ENCODE assay signal across 2 cellular contexts in the genomic region with DNA sequence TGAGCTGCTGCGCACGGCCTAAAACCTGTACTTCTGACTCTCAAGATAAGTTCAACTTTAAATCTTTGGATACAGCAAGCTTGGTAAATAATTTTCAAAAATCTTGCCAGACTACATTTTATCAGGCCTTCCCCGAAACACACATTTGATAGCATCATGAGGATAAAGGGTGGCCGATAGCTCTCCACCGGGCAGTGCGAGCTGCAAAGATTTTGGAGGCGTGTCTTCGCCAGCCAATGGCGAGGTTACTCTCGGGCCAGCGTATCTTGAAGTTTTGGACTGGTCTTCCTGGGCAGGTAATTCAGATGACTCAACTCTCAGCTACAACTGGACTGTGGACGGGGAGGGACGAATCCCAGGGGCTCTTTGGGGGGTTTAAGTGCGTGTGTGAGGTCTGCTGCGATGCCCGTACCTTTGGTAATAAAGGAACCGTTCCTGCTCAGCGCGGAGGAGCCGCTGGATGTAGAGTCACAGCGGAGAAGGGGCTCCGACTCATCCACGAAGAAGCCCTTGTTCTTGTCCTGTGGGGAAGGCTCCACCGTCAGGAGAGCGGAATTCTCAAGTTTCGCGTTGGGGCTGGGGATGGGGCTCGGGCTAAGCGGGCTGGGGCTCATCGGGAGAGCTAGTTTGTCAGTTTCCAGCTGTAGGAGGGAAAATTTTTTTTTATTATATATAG.
TF ChIP-seq lines count a peak whose summit lies in the region.

No MANE protein-coding gene starts in this region.

TF ChIP-seq in GM23338, 12 proteins besides CTCF, POLR2A, EP300 and RAD21 (continues in another document):
- TF ChIP-seq CREB1 (CRISPR knock-in tag; IDR thresholded peaks at IDR 0.05; ENCODE audit: low read depth): no peak
- no peak for TF ChIP-seq ZNF114 (CRISPR knock-in tag; IDR thresholded peaks at IDR 0.05)
- TF ChIP-seq, protein P1, sequence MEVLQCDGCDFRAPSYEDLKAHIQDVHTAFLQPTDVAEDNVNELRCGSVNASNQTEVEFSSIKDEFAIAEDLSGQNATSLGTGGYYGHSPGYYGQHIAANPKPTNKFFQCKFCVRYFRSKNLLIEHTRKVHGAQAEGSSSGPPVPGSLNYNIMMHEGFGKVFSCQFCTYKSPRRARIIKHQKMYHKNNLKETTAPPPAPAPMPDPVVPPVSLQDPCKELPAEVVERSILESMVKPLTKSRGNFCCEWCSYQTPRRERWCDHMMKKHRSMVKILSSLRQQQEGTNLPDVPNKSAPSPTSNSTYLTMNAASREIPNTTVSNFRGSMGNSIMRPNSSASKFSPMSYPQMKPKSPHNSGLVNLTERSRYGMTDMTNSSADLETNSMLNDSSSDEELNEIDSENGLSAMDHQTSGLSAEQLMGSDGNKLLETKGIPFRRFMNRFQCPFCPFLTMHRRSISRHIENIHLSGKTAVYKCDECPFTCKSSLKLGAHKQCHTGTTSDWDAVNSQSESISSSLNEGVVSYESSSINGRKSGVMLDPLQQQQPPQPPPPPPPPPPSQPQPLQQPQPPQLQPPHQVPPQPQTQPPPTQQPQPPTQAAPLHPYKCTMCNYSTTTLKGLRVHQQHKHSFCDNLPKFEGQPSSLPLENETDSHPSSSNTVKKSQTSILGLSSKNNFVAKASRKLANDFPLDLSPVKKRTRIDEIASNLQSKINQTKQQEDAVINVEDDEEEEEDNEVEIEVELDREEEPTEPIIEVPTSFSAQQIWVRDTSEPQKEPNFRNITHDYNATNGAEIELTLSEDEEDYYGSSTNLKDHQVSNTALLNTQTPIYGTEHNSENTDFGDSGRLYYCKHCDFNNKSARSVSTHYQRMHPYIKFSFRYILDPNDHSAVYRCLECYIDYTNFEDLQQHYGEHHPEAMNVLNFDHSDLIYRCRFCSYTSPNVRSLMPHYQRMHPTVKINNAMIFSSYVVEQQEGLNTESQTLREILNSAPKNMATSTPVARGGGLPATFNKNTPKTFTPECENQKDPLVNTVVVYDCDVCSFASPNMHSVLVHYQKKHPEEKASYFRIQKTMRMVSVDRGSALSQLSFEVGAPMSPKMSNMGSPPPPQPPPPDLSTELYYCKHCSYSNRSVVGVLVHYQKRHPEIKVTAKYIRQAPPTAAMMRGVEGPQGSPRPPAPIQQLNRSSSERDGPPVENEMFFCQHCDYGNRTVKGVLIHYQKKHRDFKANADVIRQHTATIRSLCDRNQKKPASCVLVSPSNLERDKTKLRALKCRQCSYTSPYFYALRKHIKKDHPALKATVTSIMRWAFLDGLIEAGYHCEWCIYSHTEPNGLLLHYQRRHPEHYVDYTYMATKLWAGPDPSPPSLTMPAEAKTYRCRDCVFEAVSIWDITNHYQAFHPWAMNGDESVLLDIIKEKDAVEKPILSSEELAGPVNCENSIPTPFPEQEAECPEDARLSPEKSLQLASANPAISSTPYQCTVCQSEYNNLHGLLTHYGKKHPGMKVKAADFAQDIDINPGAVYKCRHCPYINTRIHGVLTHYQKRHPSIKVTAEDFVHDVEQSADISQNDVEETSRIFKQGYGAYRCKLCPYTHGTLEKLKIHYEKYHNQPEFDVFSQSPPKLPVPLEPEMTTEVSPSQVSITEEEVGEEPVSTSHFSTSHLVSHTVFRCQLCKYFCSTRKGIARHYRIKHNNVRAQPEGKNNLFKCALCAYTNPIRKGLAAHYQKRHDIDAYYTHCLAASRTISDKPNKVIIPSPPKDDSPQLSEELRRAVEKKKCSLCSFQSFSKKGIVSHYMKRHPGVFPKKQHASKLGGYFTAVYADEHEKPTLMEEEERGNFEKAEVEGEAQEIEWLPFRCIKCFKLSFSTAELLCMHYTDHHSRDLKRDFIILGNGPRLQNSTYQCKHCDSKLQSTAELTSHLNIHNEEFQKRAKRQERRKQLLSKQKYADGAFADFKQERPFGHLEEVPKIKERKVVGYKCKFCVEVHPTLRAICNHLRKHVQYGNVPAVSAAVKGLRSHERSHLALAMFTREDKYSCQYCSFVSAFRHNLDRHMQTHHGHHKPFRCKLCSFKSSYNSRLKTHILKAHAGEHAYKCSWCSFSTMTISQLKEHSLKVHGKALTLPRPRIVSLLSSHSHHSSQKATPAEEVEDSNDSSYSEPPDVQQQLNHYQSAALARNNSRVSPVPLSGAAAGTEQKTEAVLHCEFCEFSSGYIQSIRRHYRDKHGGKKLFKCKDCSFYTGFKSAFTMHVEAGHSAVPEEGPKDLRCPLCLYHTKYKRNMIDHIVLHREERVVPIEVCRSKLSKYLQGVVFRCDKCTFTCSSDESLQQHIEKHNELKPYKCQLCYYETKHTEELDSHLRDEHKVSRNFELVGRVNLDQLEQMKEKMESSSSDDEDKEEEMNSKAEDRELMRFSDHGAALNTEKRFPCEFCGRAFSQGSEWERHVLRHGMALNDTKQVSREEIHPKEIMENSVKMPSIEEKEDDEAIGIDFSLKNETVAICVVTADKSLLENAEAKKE (CRISPR knock-in tag; IDR thresholded peaks at IDR 0.05): no peak
- TF ChIP-seq ZNF331 (CRISPR knock-in tag; IDR thresholded peaks at IDR 0.05; ENCODE audit: low read depth): no peak
- no peak for TF ChIP-seq JUNB (IDR thresholded peaks at IDR 0.05; ENCODE audit: unreplicated experiment)
- TF ChIP-seq, protein P2, sequence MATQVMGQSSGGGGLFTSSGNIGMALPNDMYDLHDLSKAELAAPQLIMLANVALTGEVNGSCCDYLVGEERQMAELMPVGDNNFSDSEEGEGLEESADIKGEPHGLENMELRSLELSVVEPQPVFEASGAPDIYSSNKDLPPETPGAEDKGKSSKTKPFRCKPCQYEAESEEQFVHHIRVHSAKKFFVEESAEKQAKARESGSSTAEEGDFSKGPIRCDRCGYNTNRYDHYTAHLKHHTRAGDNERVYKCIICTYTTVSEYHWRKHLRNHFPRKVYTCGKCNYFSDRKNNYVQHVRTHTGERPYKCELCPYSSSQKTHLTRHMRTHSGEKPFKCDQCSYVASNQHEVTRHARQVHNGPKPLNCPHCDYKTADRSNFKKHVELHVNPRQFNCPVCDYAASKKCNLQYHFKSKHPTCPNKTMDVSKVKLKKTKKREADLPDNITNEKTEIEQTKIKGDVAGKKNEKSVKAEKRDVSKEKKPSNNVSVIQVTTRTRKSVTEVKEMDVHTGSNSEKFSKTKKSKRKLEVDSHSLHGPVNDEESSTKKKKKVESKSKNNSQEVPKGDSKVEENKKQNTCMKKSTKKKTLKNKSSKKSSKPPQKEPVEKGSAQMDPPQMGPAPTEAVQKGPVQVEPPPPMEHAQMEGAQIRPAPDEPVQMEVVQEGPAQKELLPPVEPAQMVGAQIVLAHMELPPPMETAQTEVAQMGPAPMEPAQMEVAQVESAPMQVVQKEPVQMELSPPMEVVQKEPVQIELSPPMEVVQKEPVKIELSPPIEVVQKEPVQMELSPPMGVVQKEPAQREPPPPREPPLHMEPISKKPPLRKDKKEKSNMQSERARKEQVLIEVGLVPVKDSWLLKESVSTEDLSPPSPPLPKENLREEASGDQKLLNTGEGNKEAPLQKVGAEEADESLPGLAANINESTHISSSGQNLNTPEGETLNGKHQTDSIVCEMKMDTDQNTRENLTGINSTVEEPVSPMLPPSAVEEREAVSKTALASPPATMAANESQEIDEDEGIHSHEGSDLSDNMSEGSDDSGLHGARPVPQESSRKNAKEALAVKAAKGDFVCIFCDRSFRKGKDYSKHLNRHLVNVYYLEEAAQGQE (IDR thresholded peaks at IDR 0.05; ENCODE audit: unreplicated experiment): no peak
- no peak for TF ChIP-seq EZH2phosphoT487 (IDR thresholded peaks at IDR 0.05; ENCODE audit: unreplicated experiment)
- no peak for TF ChIP-seq NANOG (IDR thresholded peaks at IDR 0.05; ENCODE audit: borderline replicate concordance)

TF ChIP-seq in H1, 55 proteins besides CTCF, POLR2A, EP300 and RAD21:
- no peak for TF ChIP-seq SIN3A (conservative IDR thresholded peaks at IDR 0.05 in 1 of 2, IDR thresholded peaks at IDR 0.05 in 1 of 2; ENCODE audit: low read depth in 1 of 2, low read length in 2 of 2)
- no peak for TF ChIP-seq CHD1 (IDR thresholded peaks at IDR 0.05; ENCODE audit: low read depth, low read length)
- TF ChIP-seq GTF2F1 (IDR thresholded peaks at IDR 0.05; ENCODE audit: borderline replicate concordance, low read depth, low read length): no peak
- TF ChIP-seq EZH2 (IDR thresholded peaks at IDR 0.05; ENCODE audit: low read depth, low read length, severe bottlenecking): no peak
- TF ChIP-seq FOSL1 (IDR thresholded peaks at IDR 0.05; ENCODE audit: insufficient read depth, low read depth, low read length): no peak
- TF ChIP-seq PHF8 (conservative IDR thresholded peaks at IDR 0.05; ENCODE audit: low read depth, low read length): no peak
- TF ChIP-seq, protein P3, sequence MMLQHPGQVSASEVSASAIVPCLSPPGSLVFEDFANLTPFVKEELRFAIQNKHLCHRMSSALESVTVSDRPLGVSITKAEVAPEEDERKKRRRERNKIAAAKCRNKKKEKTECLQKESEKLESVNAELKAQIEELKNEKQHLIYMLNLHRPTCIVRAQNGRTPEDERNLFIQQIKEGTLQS (IDR thresholded peaks at IDR 0.05; ENCODE audit: insufficient read depth, low read depth, low read length): no peak
TF ChIP-seq in H1: peak in this region for 0.
